Comparison of ENCODE assay signal across 2 cellular contexts in genomic region chrX:122299822-122300221, GRCh38.
A peak's percentile ranks its signal among the peaks of the same experiment; 100 is the strongest.
DNase-seq lines count a peak whose midpoint lies in the region; ATAC-seq and TF ChIP-seq lines count a peak whose summit lies in the region.
"Not testable (repeated sequence)": the region's sequence is repeated elsewhere in the genome, so short reads cannot be mapped to it uniquely, and the experiment has no call there.

No MANE protein-coding gene starts in this region.

- peak overlapping the region; percentile 37 for H3K27ac Mint-ChIP-seq in stimulated activated naive B cell treated with anti-CD40 and anti-IgM and Interleukin-4, amounts not matched to agents 10 μg/mL and 1 μg/mL and 100 μg/mL, for 72 hours

- TF ChIP-seq EP300 in sigmoid colon (IDR thresholded peaks at IDR 0.05), result not testable (repeated sequence)

- not testable (repeated sequence) for H3K4me1 Mint-ChIP-seq in stimulated activated naive B cell treated with anti-CD40 and anti-IgM and Interleukin-4, amounts not matched to agents 10 μg/mL and 1 μg/mL and 100 μg/mL, for 72 hours

- not testable (repeated sequence) for H3K4me3 Mint-ChIP-seq in stimulated activated naive B cell treated with anti-CD40 and anti-IgM and Interleukin-4, amounts not matched to agents 10 μg/mL and 1 μg/mL and 100 μg/mL, for 72 hours

- intact Hi-C loops in sigmoid colon (cut with DNase I), result not testable (repeated sequence)

- peak; percentile 59 for DNase-seq in sigmoid colon
- not testable (repeated sequence) for DNase-seq in stimulated activated naive B cell treated with anti-CD40 and anti-IgM and Interleukin-4, amounts not matched to agents 10 μg/mL and 1 μg/mL and 100 μg/mL, for 72 hours

- not testable (repeated sequence) for H3K4me3 ChIP-seq in sigmoid colon

- not testable (repeated sequence) for H3K36me3 Mint-ChIP-seq in stimulated activated naive B cell treated with anti-CD40 and anti-IgM and Interleukin-4, amounts not matched to agents 10 μg/mL and 1 μg/mL and 100 μg/mL, for 72 hours

- not testable (repeated sequence) for H3K27me3 Mint-ChIP-seq in stimulated activated naive B cell treated with anti-CD40 and anti-IgM and Interleukin-4, amounts not matched to agents 10 μg/mL and 1 μg/mL and 100 μg/mL, for 72 hours

- not testable (repeated sequence) for ATAC-seq in stimulated activated naive B cell treated with anti-CD40 and anti-IgM and Interleukin-4, amounts not matched to agents 10 μg/mL and 1 μg/mL and 100 μg/mL, for 72 hours (replicated peaks)

- H3K27me3 ChIP-seq in sigmoid colon, result not testable (repeated sequence)

- not testable (repeated sequence) for H3K9me3 ChIP-seq in sigmoid colon

- TF ChIP-seq CTCF in sigmoid colon (IDR thresholded peaks at IDR 0.05), result not testable (repeated sequence)

- not testable (repeated sequence) for H3K36me3 ChIP-seq in sigmoid colon

- 88 to 89% methylated on average over 5 of the region's 5 CpGs for WGBS in sigmoid colon, 2 donors

- not testable (repeated sequence) for H3K27ac ChIP-seq in sigmoid colon

- H3K4me1 ChIP-seq in sigmoid colon, result not testable (repeated sequence)

- H3K9me3 Mint-ChIP-seq in stimulated activated naive B cell treated with anti-CD40 and anti-IgM and Interleukin-4, amounts not matched to agents 10 μg/mL and 1 μg/mL and 100 μg/mL, for 72 hours, result peaks cover 6 to 10% of the 10 kb centered on the region in 2 donors

- TF ChIP-seq POLR2A in sigmoid colon (IDR thresholded peaks at IDR 0.05), result not testable (repeated sequence)
